Comparison of ENCODE assay signal across 7 cellular contexts in genomic region chr1:146401281-146401825, GRCh38.
DNase-seq lines count a peak whose midpoint lies in the region; ATAC-seq, FAIRE-seq and TF ChIP-seq lines count a peak whose summit lies in the region.
"Not testable (repeated sequence)": the region's sequence is repeated elsewhere in the genome, so short reads cannot be mapped to it uniquely, and the experiment has no call there.

No MANE protein-coding gene starts in this region.

- in situ Hi-C loops in HepG2 (cut with HindIII; ENCODE audit: extremely low pct_ligation_motif_present, low pct_unique_long_range_greater_than_20kb): not testable (repeated sequence)

- not testable (repeated sequence) for H3K27ac ChIP-seq in VCaP; HepG2 (ENCODE audit: extremely low read length, insufficient read depth, low read length)

- not testable (repeated sequence) for H3K27me3 ChIP-seq in HepG2 (ENCODE audit: control insufficient read depth in 1 of 2, insufficient read depth in 2 of 2, low read length in 2 of 2)

- not testable (repeated sequence) for H3K9ac ChIP-seq in HepG2 (ENCODE audit: insufficient read depth, low read depth, low read length)

- TF ChIP-seq EP300 in HepG2 (IDR thresholded peaks at IDR 0.05; ENCODE audit: low read depth in 2 of 2, low read length in 2 of 2); HepG2 (CRISPR knock-in tag; IDR thresholded peaks at IDR 0.05; ENCODE audit: borderline replicate concordance): not testable (repeated sequence)

- not testable (repeated sequence) for H3K4me1 ChIP-seq in HepG2 (ENCODE audit: insufficient read depth, low read length)

- H3K9me3 Mint-ChIP-seq in activated naive CD8-positive, alpha-beta T cell treated with anti-CD3 and anti-CD28 coated beads, Interleukin-2, amount 10 ng/mL, durations not matched to agents 7 days and 5 days: not testable (repeated sequence)

- not testable (repeated sequence) for H3K27me3 Mint-ChIP-seq in activated naive CD8-positive, alpha-beta T cell treated with anti-CD3 and anti-CD28 coated beads, Interleukin-2, amount 10 ng/mL, durations not matched to agents 7 days and 5 days

- TF ChIP-seq CTCF in VCaP (conservative IDR thresholded peaks at IDR 0.05): peak; percentile 56
- TF ChIP-seq CTCF in HepG2 (CRISPR knock-in tag; IDR thresholded peaks at IDR 0.05): peak; percentile 64
- peak; percentile 44 for TF ChIP-seq CTCF in retinal pigment epithelial cell (conservative IDR thresholded peaks at IDR 0.05; ENCODE audit: low read depth, low read length)

- FAIRE-seq in HepG2 (lab: Jason Lieb, UNC): not testable (repeated sequence)

- intact Hi-C loops in HepG2 (cut with micrococcal nuclease; ENCODE audit: unreplicated experiment): not testable (repeated sequence)

- not testable (repeated sequence) for H4K20me1 ChIP-seq in HepG2 (ENCODE audit: insufficient read depth, low read length)

- not testable (repeated sequence) for H3K36me3 Mint-ChIP-seq in activated naive CD8-positive, alpha-beta T cell treated with anti-CD3 and anti-CD28 coated beads, Interleukin-2, amount 10 ng/mL, durations not matched to agents 7 days and 5 days

- DNase-seq in ELR (ENCODE audit: low read depth) (peak; percentile 6), NCI-H1694 (lab: John Stamatoyannopoulos, UW) (peak; percentile 12), erythroblast (lab: John Stamatoyannopoulos, UW) (peak; percentile 43 to 60)
- DNase-seq in activated naive CD8-positive, alpha-beta T cell treated with anti-CD3 and anti-CD28 coated beads, Interleukin-2, amount 10 ng/mL, durations not matched to agents 7 days and 5 days; HepG2 (ENCODE audit: low spot score); retinal pigment epithelial cell (ENCODE audit: low read depth): not testable (repeated sequence)

- H3K27ac Mint-ChIP-seq in activated naive CD8-positive, alpha-beta T cell treated with anti-CD3 and anti-CD28 coated beads, Interleukin-2, amount 10 ng/mL, durations not matched to agents 7 days and 5 days: peak overlapping the region; percentile 90

- not testable (repeated sequence) for TF ChIP-seq RAD21 in HepG2 (CRISPR knock-in tag; IDR thresholded peaks at IDR 0.05)

- H3K4me3 Mint-ChIP-seq in activated naive CD8-positive, alpha-beta T cell treated with anti-CD3 and anti-CD28 coated beads, Interleukin-2, amount 10 ng/mL, durations not matched to agents 7 days and 5 days: peak overlapping the region; percentile 67

- H3K4me1 Mint-ChIP-seq in activated naive CD8-positive, alpha-beta T cell treated with anti-CD3 and anti-CD28 coated beads, Interleukin-2, amount 10 ng/mL, durations not matched to agents 7 days and 5 days: peaks cover 24% of the 10 kb centered on the region

- not testable (repeated sequence) for TF ChIP-seq POLR2A in erythroblast (IDR thresholded peaks at IDR 0.05; ENCODE audit: low read length); HepG2 (IDR thresholded peaks at IDR 0.05; ENCODE audit: insufficient read depth in 1 of 2, low read depth in 2 of 2, low read length in 2 of 2)

- POLR2A ChIA-PET in activated naive CD8-positive, alpha-beta T cell treated with anti-CD3 and anti-CD28 coated beads, Interleukin-2, amount 10 ng/mL, durations not matched to agents 7 days and 5 days (lab: Charles Lee); HepG2 (lab: Yijun Ruan, JAX): not testable (repeated sequence)

- H2AFZ ChIP-seq in HepG2 (ENCODE audit: low read length): not testable (repeated sequence)

- not testable (repeated sequence) for H3K9me3 ChIP-seq in HepG2 (ENCODE audit: low read length)

- not testable (repeated sequence) for BruUV-seq in HepG2 (replicated peaks; lab: Mats Ljungman, UMichigan)

- H3K79me2 ChIP-seq in HepG2 (ENCODE audit: insufficient read depth, low read length): not testable (repeated sequence)

- ATAC-seq in activated naive CD8-positive, alpha-beta T cell treated with anti-CD3 and anti-CD28 coated beads, Interleukin-2, amount 10 ng/mL, durations not matched to agents 7 days and 5 days (ENCODE audit: low read depth): peak; percentile 60
- peak; percentile 91 for ATAC-seq in HepG2

- not testable (repeated sequence) for H3K4me2 ChIP-seq in HepG2 (ENCODE audit: low read depth, low read length)

- H3K36me3 ChIP-seq in HepG2 (replicated peaks in 1 of 2; ENCODE audit: control insufficient read depth in 1 of 2, insufficient read depth in 2 of 2, low read length in 2 of 2): not testable (repeated sequence)

- CTCF ChIA-PET in HepG2 (lab: Yijun Ruan, JAX; ENCODE audit: low intra/inter-chr PET ratio, low total read pairs): not testable (repeated sequence)

- H3K4me3 ChIP-seq in HepG2 (replicated peaks in 1 of 3; ENCODE audit: insufficient read depth in 1 of 3, low read depth in 2 of 3, low read length in 3 of 3); retinal pigment epithelial cell (ENCODE audit: low read length): not testable (repeated sequence)

- 58% methylated on average over 2 of the region's 7 CpGs for WGBS in HepG2 (ENCODE audit: low lambda C conversion rate)

TF ChIP-seq in HepG2, 621 proteins besides CTCF, POLR2A, EP300 and RAD21:
- TF ChIP-seq STAG1 (CRISPR knock-in tag; IDR thresholded peaks at IDR 0.05): peak; percentile 48
